In the genomic region with DNA sequence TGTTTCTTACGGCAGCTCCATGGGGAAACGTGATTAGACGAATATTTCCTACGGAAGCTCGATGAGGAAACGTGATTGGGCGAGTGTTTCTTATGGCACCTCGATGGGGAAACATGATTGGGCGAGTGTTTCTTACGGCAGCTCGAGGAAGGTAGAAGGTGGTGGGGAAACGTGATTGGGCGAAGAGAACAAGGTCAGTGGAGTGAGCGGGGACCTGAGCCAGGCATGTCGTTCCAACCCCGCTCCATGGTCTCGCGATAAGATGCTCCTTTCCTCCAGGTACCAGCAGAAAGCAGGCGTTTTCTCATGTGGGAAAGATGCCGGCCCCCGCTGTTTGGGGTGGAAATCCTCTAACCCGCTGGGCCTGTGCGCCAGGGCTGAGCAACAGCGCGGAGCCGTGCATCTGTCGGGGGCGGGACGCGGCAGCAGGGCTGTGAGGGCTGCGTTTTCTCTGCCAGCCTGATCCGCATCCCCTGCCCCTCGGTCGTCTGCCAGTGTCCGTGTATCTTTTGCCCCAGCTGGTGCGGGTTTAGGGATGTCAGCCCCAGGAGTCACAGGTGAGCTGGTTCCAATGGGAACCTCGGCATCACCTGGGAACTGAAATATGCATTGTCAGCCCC, we compare ENCODE assay signal across 15 cellular contexts. TPM values are rescaled to one million over a fixed set of nuclear protein-coding genes. Genes with fewer than 3 reads are reported as not detected.
"Had no signal": no experiment of that assay in that cellular context is flagged by ENCODE, and none has a peak within 500 bp of the region (broad histone marks: within the 10 kb centered on the region; RNA-seq: fewer than 3 reads in every experiment).

No MANE protein-coding gene starts in this region.

- H3K4me3 ChIP-seq: ovary, suprapubic skin, upper lobe of left lung had no signal

- H3K36me3 ChIP-seq: ovary had no signal

- H3K9me3 ChIP-seq: ovary, suprapubic skin had no signal

- ATAC-seq: activated CD8-positive, alpha-beta memory T cell treated with anti-CD3 and anti-CD28 coated beads, Interleukin-2, amount 10 ng/mL, durations not matched to agents 7 days and 5 days had no signal

- H3K27me3 ChIP-seq: ovary, upper lobe of left lung had no signal

- H3K4me1 ChIP-seq: upper lobe of left lung had no signal

- DNase-seq: activated CD4-positive, alpha-beta T cell treated with anti-CD3 and anti-CD28 coated beads for 1 hour; activated CD4-positive, alpha-beta T cell treated with anti-CD3 and anti-CD28 coated beads, Interleukin-2, amount 50 U/mL, for 48 hours; activated CD8-positive, alpha-beta memory T cell treated with anti-CD3 and anti-CD28 coated beads, Interleukin-2, amount 10 ng/mL, durations not matched to agents 7 days and 5 days; activated effector memory CD4-positive, alpha-beta T cell treated with anti-CD3 and anti-CD28 coated beads, Interleukin-2, amount 50 U/mL, for 16 hours; activated naive CD8-positive, alpha-beta T cell treated with anti-CD3 and anti-CD28 coated beads for 36 hours; activated T-cell treated with anti-CD3 and anti-CD28 coated beads, Interleukin-2, amount 50 U/mL, for 24 hours; glutamatergic neuron; left colon; nephron progenitor cell; ovary; stimulated activated CD4-positive, alpha-beta T cell treated with anti-CD3 and anti-CD28 coated beads, Interleukin-1b, Interleukin-23, amount 100 ng/mL, for 48 hours; stimulated activated naive CD4-positive, alpha-beta T cell treated with Interleukin-2 at 50 U/mL for 16 hours; upper lobe of left lung had no signal

- H3K27ac ChIP-seq: ovary, suprapubic skin, upper lobe of left lung had no signal

RNA-seq across cellular contexts. Expression of gene DOC2B, which starts 25.6 kb away (rescaled TPM):
- total RNA-seq: fibroblast of villous mesenchyme had no signal
